In genomic region chr7:70947181-70947580, GRCh38 we compare ENCODE assay signal across 37 cellular contexts.
"Had no signal": no experiment of that assay in that cellular context is flagged by ENCODE, and none has a peak within 500 bp of the region (broad histone marks: within the 10 kb centered on the region; RNA-seq: fewer than 3 reads in every experiment).

No MANE protein-coding gene starts in this region.

- H3K4me1 Mint-ChIP-seq: activated B cell treated with CpG ODN at 0.5 μM for 24 hours; activated CD4-positive, alpha-beta T cell treated with anti-CD3 and anti-CD28 coated beads, Interleukin-2, amount 10 ng/mL, durations not matched to agents 24 days and 14 days; activated naive CD8-positive, alpha-beta T cell treated with anti-CD3 and anti-CD28 coated beads, Interleukin-2, amount 10 ng/mL, durations not matched to agents 7 days and 5 days; activated naive CD8-positive, alpha-beta T cell treated with anti-CD3 and anti-CD28 coated beads, Interleukin-2, amount 50 U/mL, for 24 hours; activated T-helper 17 cell treated with anti-CD3 and anti-CD28 coated beads, Interleukin-2, amount 50 U/mL, for 72 hours; brain; central memory CD8-positive, alpha-beta T cell had no signal

- H3K36me3 Mint-ChIP-seq: activated CD4-positive, alpha-beta memory T cell treated with anti-CD3 and anti-CD28 coated beads for 36 hours; activated naive CD8-positive, alpha-beta T cell treated with anti-CD3 and anti-CD28 coated beads, Interleukin-2, amount 10 ng/mL, durations not matched to agents 7 days and 5 days; brain had no signal

- ATAC-seq: activated CD8-positive, alpha-beta T cell treated with anti-CD3 and anti-CD28 coated beads for 36 hours; activated naive CD4-positive, alpha-beta T cell treated with anti-CD3 and anti-CD28 coated beads, Interleukin-2, amount 50 U/mL, for 72 hours; activated naive CD8-positive, alpha-beta T cell treated with anti-CD3 and anti-CD28 coated beads, Interleukin-2, amount 50 U/mL, for 24 hours; activated T-cell treated with anti-CD3 and anti-CD28 coated beads, Interleukin-2, amount 50 U/mL, for 4 hours; activated T-cell treated with anti-CD3 and anti-CD28 coated beads, Interleukin-2, amount 50 U/mL, for 72 hours; activated T-helper 17 cell treated with anti-CD3 and anti-CD28 coated beads, Interleukin-2, amount 50 U/mL, for 72 hours had no signal

- H3K4me1 ChIP-seq: ascending aorta had no signal

- H3K4me3 Mint-ChIP-seq: activated B cell treated with CpG ODN at 0.5 μM for 24 hours; activated CD4-positive, alpha-beta memory T cell treated with anti-CD3 and anti-CD28 coated beads for 36 hours; activated CD4-positive, alpha-beta T cell treated with anti-CD3 and anti-CD28 coated beads, Interleukin-2, amount 10 ng/mL, durations not matched to agents 24 days and 14 days; activated CD8-positive, alpha-beta T cell treated with anti-CD3 and anti-CD28 coated beads for 36 hours; activated naive CD4-positive, alpha-beta T cell treated with anti-CD3 and anti-CD28 coated beads for 36 hours; activated naive CD8-positive, alpha-beta T cell treated with anti-CD3 and anti-CD28 coated beads, Interleukin-2, amount 10 ng/mL, durations not matched to agents 7 days and 5 days; activated naive CD8-positive, alpha-beta T cell treated with anti-CD3 and anti-CD28 coated beads, Interleukin-2, amount 50 U/mL, for 24 hours; activated T-cell treated with anti-CD3 and anti-CD28 coated beads, Interleukin-2, amount 50 U/mL, for 4 hours; activated T-cell treated with anti-CD3 and anti-CD28 coated beads, Interleukin-2, amount 50 U/mL, for 72 hours; activated T-helper 1 cell treated with anti-CD3 and anti-CD28 coated beads, Interleukin-12 subunit alpha, Interleukin-12 subunit beta, Interleukin-2, Interleukin-4 antibody, amounts not matched to agents 30 ng/mL and 10 ng/mL and 1 ng/mL, durations not matched to agents 14 hours and 24 hours and 36 hours; activated T-helper 17 cell treated with anti-CD3 and anti-CD28 coated beads, Interleukin-2, amount 50 U/mL, for 72 hours; brain; central memory CD8-positive, alpha-beta T cell; T-helper 1 cell treated with Interleukin-12 subunit alpha and Interleukin-12 subunit beta and Interleukin-4 antibody, amounts not matched to agents 30 μg/mL and 1 μg/mL, for 36 hours; T-helper 2 cell treated with Interferon-gamma antibody and Interleukin-4, amounts not matched to agents 5 μg/mL and 100 μg/mL, for 36 hours had no signal

- DNase-seq: activated B cell treated with CpG ODN at 0.5 μM for 24 hours; activated CD4-positive, alpha-beta memory T cell treated with anti-CD3 and anti-CD28 coated beads for 36 hours; activated CD4-positive, alpha-beta T cell treated with anti-CD3 and anti-CD28 coated beads for 4 hours; activated CD4-positive, alpha-beta T cell treated with anti-CD3 and anti-CD28 coated beads, Interleukin-2, amount 10 ng/mL, durations not matched to agents 24 days and 14 days; activated CD4-positive, alpha-beta T cell treated with anti-CD3 and anti-CD28 coated beads, Interleukin-2, amount 50 U/mL, for 1 hour; activated CD4-positive, alpha-beta T cell treated with anti-CD3 and anti-CD28 coated beads, Interleukin-2, amount 50 U/mL, for 4 hours; activated CD4-positive, CD25-positive, alpha-beta regulatory T cell treated with anti-CD3 and anti-CD28 coated beads, Interleukin-2, amount 50 U/mL, for 72 hours; activated CD8-positive, alpha-beta memory T cell treated with anti-CD3 and anti-CD28 coated beads, Interleukin-2, amount 50 U/mL, for 4 hours; activated CD8-positive, alpha-beta T cell treated with anti-CD3 and anti-CD28 coated beads for 36 hours; activated effector memory CD4-positive, alpha-beta T cell treated with anti-CD3 and anti-CD28 coated beads, Interleukin-2, amount 50 U/mL, for 16 hours; activated gamma-delta T cell treated with Interleukin-2 at 50 U/mL for 16 hours; activated naive CD4-positive, alpha-beta T cell; activated naive CD4-positive, alpha-beta T cell treated with anti-CD3 and anti-CD28 coated beads for 36 hours; activated naive CD4-positive, alpha-beta T cell treated with anti-CD3 and anti-CD28 coated beads, Interleukin-2, amount 50 U/mL, for 16 hours; activated naive CD8-positive, alpha-beta T cell treated with anti-CD3 and anti-CD28 coated beads, Interleukin-2, amount 10 ng/mL, durations not matched to agents 7 days and 5 days; activated naive CD8-positive, alpha-beta T cell treated with anti-CD3 and anti-CD28 coated beads, Interleukin-2, amount 50 U/mL, for 24 hours; activated T-cell treated with anti-CD3 and anti-CD28 coated beads for 4 hours; activated T-cell treated with anti-CD3 and anti-CD28 coated beads, Interleukin-2, amount 50 U/mL, for 1 hour; activated T-cell treated with anti-CD3 and anti-CD28 coated beads, Interleukin-2, amount 50 U/mL, for 4 hours; activated T-cell treated with anti-CD3 and anti-CD28 coated beads, Interleukin-2, amount 50 U/mL, for 72 hours; amygdala; anterior cingulate cortex; caudate nucleus; SW 1271; T-helper 1 cell; T-helper 2 cell; T-helper 9 cell had no signal

- H3K4me3 ChIP-seq: ascending aorta, cardiac muscle cell had no signal

- H3K27me3 ChIP-seq: ascending aorta, cardiac muscle cell had no signal

- H3K36me3 ChIP-seq: ascending aorta, cardiac muscle cell had no signal

- H3K27me3 Mint-ChIP-seq: activated B cell treated with CpG ODN at 0.5 μM for 24 hours; activated CD4-positive, alpha-beta memory T cell treated with anti-CD3 and anti-CD28 coated beads for 36 hours; activated CD4-positive, alpha-beta T cell treated with anti-CD3 and anti-CD28 coated beads, Interleukin-2, amount 10 ng/mL, durations not matched to agents 24 days and 14 days; activated CD8-positive, alpha-beta T cell treated with anti-CD3 and anti-CD28 coated beads for 36 hours; activated naive CD8-positive, alpha-beta T cell treated with anti-CD3 and anti-CD28 coated beads, Interleukin-2, amount 10 ng/mL, durations not matched to agents 7 days and 5 days; activated naive CD8-positive, alpha-beta T cell treated with anti-CD3 and anti-CD28 coated beads, Interleukin-2, amount 50 U/mL, for 24 hours; activated T-helper 17 cell treated with anti-CD3 and anti-CD28 coated beads, Interleukin-2, amount 50 U/mL, for 72 hours; central memory CD8-positive, alpha-beta T cell had no signal

- H3K27ac ChIP-seq: ascending aorta, cardiac muscle cell, VCaP had no signal

- H3K9me3 ChIP-seq: ascending aorta had no signal

- H3K27ac Mint-ChIP-seq: activated B cell treated with CpG ODN at 0.5 μM for 24 hours; activated CD4-positive, alpha-beta memory T cell treated with anti-CD3 and anti-CD28 coated beads for 36 hours; activated CD4-positive, alpha-beta T cell treated with anti-CD3 and anti-CD28 coated beads, Interleukin-2, amount 10 ng/mL, durations not matched to agents 24 days and 14 days; activated CD8-positive, alpha-beta T cell treated with anti-CD3 and anti-CD28 coated beads for 36 hours; activated naive CD4-positive, alpha-beta T cell treated with anti-CD3 and anti-CD28 coated beads for 36 hours; activated naive CD4-positive, alpha-beta T cell treated with anti-CD3 and anti-CD28 coated beads, Interleukin-2, amount 50 U/mL, for 72 hours; activated naive CD8-positive, alpha-beta T cell treated with anti-CD3 and anti-CD28 coated beads, Interleukin-2, amount 10 ng/mL, durations not matched to agents 7 days and 5 days; activated naive CD8-positive, alpha-beta T cell treated with anti-CD3 and anti-CD28 coated beads, Interleukin-2, amount 50 U/mL, for 24 hours; activated T-cell treated with anti-CD3 and anti-CD28 coated beads, Interleukin-2, amount 50 U/mL, for 72 hours; activated T-helper 1 cell treated with anti-CD3 and anti-CD28 coated beads, Interleukin-12 subunit alpha, Interleukin-12 subunit beta, Interleukin-2, Interleukin-4 antibody, amounts not matched to agents 30 ng/mL and 10 ng/mL and 1 ng/mL, durations not matched to agents 14 hours and 24 hours and 36 hours; activated T-helper 17 cell treated with anti-CD3 and anti-CD28 coated beads, Interleukin-2, amount 50 U/mL, for 72 hours; brain; T-helper 1 cell treated with Interleukin-12 subunit alpha and Interleukin-12 subunit beta and Interleukin-4 antibody, amounts not matched to agents 30 μg/mL and 1 μg/mL, for 36 hours; T-helper 2 cell treated with Interferon-gamma antibody and Interleukin-4, amounts not matched to agents 5 μg/mL and 100 μg/mL, for 36 hours had no signal

- H3K9me3 Mint-ChIP-seq: activated B cell treated with CpG ODN at 0.5 μM for 24 hours had no signal
